1 cellular context compared by ENCODE assay signal in the genomic region with DNA sequence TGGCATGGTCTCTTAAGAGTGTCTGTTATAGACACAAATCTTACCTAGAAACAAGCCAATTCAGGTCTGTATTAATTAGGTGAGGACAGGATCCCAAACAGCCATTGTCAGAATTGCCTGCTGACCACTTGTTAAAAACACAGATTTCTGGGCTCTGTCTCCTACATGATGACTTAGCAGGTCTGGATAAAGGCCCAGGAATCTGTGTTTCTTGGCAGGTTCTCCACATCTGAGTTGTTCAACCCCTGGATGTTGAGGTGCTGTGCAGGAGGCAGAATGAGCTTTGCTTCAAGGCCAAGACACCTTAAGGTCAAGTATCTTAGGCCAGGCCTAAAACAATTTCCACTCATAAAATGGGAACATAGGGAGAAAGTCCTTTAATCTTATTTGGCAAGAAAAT.
TF ChIP-seq lines count a peak whose summit lies in the region.

No MANE protein-coding gene starts in this region.

TF ChIP-seq in K562, 482 proteins besides CTCF, POLR2A, EP300 and RAD21 (continued from another document):
- TF ChIP-seq, protein P1, sequence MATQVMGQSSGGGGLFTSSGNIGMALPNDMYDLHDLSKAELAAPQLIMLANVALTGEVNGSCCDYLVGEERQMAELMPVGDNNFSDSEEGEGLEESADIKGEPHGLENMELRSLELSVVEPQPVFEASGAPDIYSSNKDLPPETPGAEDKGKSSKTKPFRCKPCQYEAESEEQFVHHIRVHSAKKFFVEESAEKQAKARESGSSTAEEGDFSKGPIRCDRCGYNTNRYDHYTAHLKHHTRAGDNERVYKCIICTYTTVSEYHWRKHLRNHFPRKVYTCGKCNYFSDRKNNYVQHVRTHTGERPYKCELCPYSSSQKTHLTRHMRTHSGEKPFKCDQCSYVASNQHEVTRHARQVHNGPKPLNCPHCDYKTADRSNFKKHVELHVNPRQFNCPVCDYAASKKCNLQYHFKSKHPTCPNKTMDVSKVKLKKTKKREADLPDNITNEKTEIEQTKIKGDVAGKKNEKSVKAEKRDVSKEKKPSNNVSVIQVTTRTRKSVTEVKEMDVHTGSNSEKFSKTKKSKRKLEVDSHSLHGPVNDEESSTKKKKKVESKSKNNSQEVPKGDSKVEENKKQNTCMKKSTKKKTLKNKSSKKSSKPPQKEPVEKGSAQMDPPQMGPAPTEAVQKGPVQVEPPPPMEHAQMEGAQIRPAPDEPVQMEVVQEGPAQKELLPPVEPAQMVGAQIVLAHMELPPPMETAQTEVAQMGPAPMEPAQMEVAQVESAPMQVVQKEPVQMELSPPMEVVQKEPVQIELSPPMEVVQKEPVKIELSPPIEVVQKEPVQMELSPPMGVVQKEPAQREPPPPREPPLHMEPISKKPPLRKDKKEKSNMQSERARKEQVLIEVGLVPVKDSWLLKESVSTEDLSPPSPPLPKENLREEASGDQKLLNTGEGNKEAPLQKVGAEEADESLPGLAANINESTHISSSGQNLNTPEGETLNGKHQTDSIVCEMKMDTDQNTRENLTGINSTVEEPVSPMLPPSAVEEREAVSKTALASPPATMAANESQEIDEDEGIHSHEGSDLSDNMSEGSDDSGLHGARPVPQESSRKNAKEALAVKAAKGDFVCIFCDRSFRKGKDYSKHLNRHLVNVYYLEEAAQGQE (CRISPR knock-in tag; IDR thresholded peaks at IDR 0.05; ENCODE audit: low read depth): no peak
TF ChIP-seq in K562: peak in this region for 2.
